14 cellular contexts compared by ENCODE assay signal in the genomic region with DNA sequence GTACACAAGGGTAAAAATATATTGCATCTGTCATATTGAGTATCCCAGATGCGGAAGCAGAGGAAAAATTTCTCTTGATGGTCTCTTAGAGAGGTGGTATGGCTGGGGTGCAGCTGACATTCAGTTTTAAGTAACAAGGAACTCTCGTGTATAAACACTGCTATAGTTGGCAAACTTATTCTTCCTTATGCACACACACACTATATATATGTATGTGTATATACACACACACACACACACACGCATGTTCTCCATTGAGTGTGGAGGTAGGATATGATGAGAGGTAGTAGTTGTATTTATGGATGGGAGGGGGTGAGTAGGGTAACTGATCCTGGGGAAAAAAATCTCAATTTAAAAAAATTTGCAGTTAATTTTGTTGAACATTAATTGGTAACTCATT. TPM values are rescaled to one million over a fixed set of nuclear protein-coding genes. Genes with fewer than 3 reads are reported as not detected.
DNase-seq lines count a peak whose midpoint lies in the region; ATAC-seq and TF ChIP-seq lines count a peak whose summit lies in the region.
"Had no signal": no experiment of that assay in that cellular context is flagged by ENCODE, and none has a peak within 500 bp of the region (broad histone marks: within the 10 kb centered on the region; RNA-seq: fewer than 3 reads in every experiment).

No MANE protein-coding gene starts in this region.

- H3F3A ChIP-seq in DOHH2 (ENCODE audit: control insufficient read depth, insufficient read depth), result peaks cover 9% of the 10 kb centered on the region; the same call in 1 of the 2 replicates

- no peaks in the 10 kb centered on the region; the same call in 1 of the 2 replicates for H4K20me1 ChIP-seq in DOHH2 (ENCODE audit: control insufficient read depth, insufficient read depth, low read depth, low read length)
- no peaks in the 10 kb centered on the region for H4K20me1 ChIP-seq in OCI-LY7 (ENCODE audit: insufficient read depth, low read length)

- H3K36me3 ChIP-seq in DOHH2 (ENCODE audit: control insufficient read depth, low read length) (no peaks in the 10 kb centered on the region), OCI-LY7 (ENCODE audit: insufficient read depth, low read length) (no peaks in the 10 kb centered on the region)
- H3K36me3 ChIP-seq: HAP-1 had no signal

- H3K9me3 ChIP-seq in DOHH2 (ENCODE audit: control insufficient read depth, insufficient read depth, low read length), result no peaks in the 10 kb centered on the region
- H3K9me3 ChIP-seq in OCI-LY7 (ENCODE audit: low read length), result no peaks in the 10 kb centered on the region
- H3K9me3 ChIP-seq: HAP-1 had no signal

- CTCF ChIA-PET in OCI-LY7 (lab: Charles Lee; ENCODE audit: unreplicated experiment), result no interaction called here

- intact Hi-C loops in OCI-LY7 (cut with micrococcal nuclease; ENCODE audit: unreplicated experiment) (no loop called here), left colon (cut with DNase I, micrococcal nuclease) (no loop called here)

- POLR2A ChIA-PET in OCI-LY7 (lab: Charles Lee), result interaction anchor here (0.6 to 1.7 kb wide), 4 partner anchors 26 to 516 kb away, joined by 3 to 4 read pairs (median 3); no protein-coding TSS in a partner anchor

- H3K4me1 ChIP-seq in DOHH2 (ENCODE audit: control insufficient read depth, low read length) (peaks cover 81% of the 10 kb centered on the region), OCI-LY7 (ENCODE audit: insufficient read depth, low read length, poor library complexity, severe bottlenecking) (peaks cover 37% of the 10 kb centered on the region)

- peak; percentile 57 for ATAC-seq in left colon
- ATAC-seq: GM12878 had no signal

- H3K4me2 ChIP-seq in DOHH2 (ENCODE audit: low read length), result peak overlapping the region; percentile 45
- peak overlapping the region; percentile 34; the same call in 1 of the 2 replicates for H3K4me2 ChIP-seq in OCI-LY7 (ENCODE audit: low read length)
- H3K4me2 ChIP-seq: BLaER1 had no signal

- H2AFZ ChIP-seq in OCI-LY7 (ENCODE audit: low read length), result no peak overlapping the region

- no peak for TF ChIP-seq CTCF in DOHH2 (IDR thresholded peaks at IDR 0.05; ENCODE audit: low read depth, low read length, poor library complexity, severe bottlenecking)
- no peak for TF ChIP-seq CTCF in OCI-LY7 (conservative IDR thresholded peaks at IDR 0.05; ENCODE audit: low read length)

- H3K4me3 ChIP-seq in DOHH2 (ENCODE audit: low read length) (peak overlapping the region; percentile 20; the same call in 1 of the 2 replicates), OCI-LY7 (ENCODE audit: low read depth, low read length, poor library complexity, severe bottlenecking) (no peak overlapping the region)
- H3K4me3 ChIP-seq: BLaER1, GM12878, HAP-1 had no signal

- no peak for DNase-seq in OCI-LY7 (ENCODE audit: low spot score)
- DNase-seq in left colon, result no peak
- no peak for DNase-seq in NCI-H2227 (lab: John Stamatoyannopoulos, UW; ENCODE audit: unreplicated experiment)
- no peak for DNase-seq in caudate nucleus (lab: John Stamatoyannopoulos, UW)
- no peak for DNase-seq in NOMO-1 treated with dmso at 0.1 percent for 144 hours (lab: John Stamatoyannopoulos, UW; ENCODE audit: unreplicated experiment)
- DNase-seq in NCI-H748 (lab: John Stamatoyannopoulos, UW; ENCODE audit: unreplicated experiment), result no peak
- DNase-seq: 8988T; CD4-positive, alpha-beta memory T cell; DMS79 treated with DMSO at 0.1 percent for 48 hours; EL had no signal

- H3K9me2 ChIP-seq in DOHH2 (replicated peaks; ENCODE audit: control insufficient read depth, low read length), result no peaks in the 10 kb centered on the region
- no peaks in the 10 kb centered on the region for H3K9me2 ChIP-seq in OCI-LY7 (ENCODE audit: insufficient read depth, low read length)

- BruUV-seq in OCI-LY7 (replicated peaks; lab: Mats Ljungman, UMichigan), result no TSS peak

- H3K27me3 ChIP-seq in DOHH2 (ENCODE audit: control insufficient read depth, low read length), result no peaks in the 10 kb centered on the region
- H3K27me3 ChIP-seq: BLaER1 had no signal

- H3K27ac ChIP-seq in DOHH2 (ENCODE audit: low read depth, low read length), result no peak overlapping the region
- no peak overlapping the region for H3K27ac ChIP-seq in OCI-LY7 (ENCODE audit: low read depth, low read length, poor library complexity, severe bottlenecking)
- H3K27ac ChIP-seq in caudate nucleus (ENCODE audit: low read depth, low read length), result no peak overlapping the region
- H3K27ac ChIP-seq: BLaER1 had no signal

- H3K79me2 ChIP-seq in DOHH2 (ENCODE audit: control insufficient read depth, low read length), result peaks cover 98% of the 10 kb centered on the region
- H3K79me2 ChIP-seq in OCI-LY7 (ENCODE audit: insufficient read depth, low read depth, low read length), result peaks cover 25% of the 10 kb centered on the region; the same call in 1 of the 2 replicates

RNA-seq across cellular contexts. Expression of a gene that starts 10.6 kb away (rescaled TPM):
- 7.1 and 9.0 TPM in 2 replicates for total RNA-seq in OCI-LY7 (2014; rRNA removed; shearing (Covaris generic))
- total RNA-seq in OCI-LY7 (2022) (11.5 and 12.4 TPM in 2 replicates), left colon (10 to 100 TPM; 21.4 to 22.9 TPM)
